Comparison of ENCODE assay signal across 8 cellular contexts in genomic region chr1:11272842-11273594, GRCh38. TPM values are rescaled to one million over a fixed set of nuclear protein-coding genes. Genes with fewer than 3 reads are reported as not detected.
DNase-seq lines count a peak whose midpoint lies in the region; ATAC-seq and TF ChIP-seq lines count a peak whose summit lies in the region.

TSS of gene UBIAD1 (plus strand) at chr1:11273198. CDS start at chr1:11273532, 334 bp downstream.

- H3K9me3 ChIP-seq in DOHH2 (ENCODE audit: control insufficient read depth, insufficient read depth, low read length): no peaks in the 10 kb centered on the region

- H3F3A ChIP-seq in DOHH2 (ENCODE audit: control insufficient read depth, insufficient read depth): 0 out of 2 replicates have a peak, but pooled peaks cover 3% of the 10 kb centered on the region

- ATAC-seq in GM21737 (IDR thresholded peaks at IDR 0.05; ENCODE audit: unreplicated experiment) (peak; percentile 77), natural killer cell (peak; percentile 89 to 92 (median 90))

- CTCF ChIA-PET in RWPE1 (lab: Yijun Ruan, JAX): interaction anchor here (0.5 to 1.6 kb wide), 6 partner anchors 9 to 850 kb away, joined by 3 to 4 read pairs (median 3); partner anchors contain the start of gene FBXO6

- H3K27me3 ChIP-seq in DOHH2 (ENCODE audit: control insufficient read depth, low read length): no peaks in the 10 kb centered on the region

- intact Hi-C loops in natural killer cell (cut with micrococcal nuclease): no loop called here

- H3K27ac ChIP-seq in DOHH2 (ENCODE audit: low read depth, low read length) (peak within 1 kb of the TSS; percentile 68), RWPE1 (peak within 1 kb of the TSS; percentile 86)

- peaks cover 24% of the 10 kb centered on the region for H3K4me1 ChIP-seq in DOHH2 (ENCODE audit: control insufficient read depth, low read length)

- DNase-seq in KG1 (lab: John Stamatoyannopoulos, UW) (peak; percentile 72), RWPE1 (ENCODE audit: low spot score) (peak; percentile 93), fibroblast of mammary gland (ENCODE audit: low read depth) (peak; percentile 77), natural killer cell (peak; percentile 78)
- peak; percentile 75 to 78 for DNase-seq in activated T-helper 1 cell treated with anti-CD3 and anti-CD28 coated beads, Interleukin-2, amount 50 U/mL, for 16 hours (ENCODE audit: low read depth in 1 of 2, low spot score in 1 of 2)
- DNase-seq in stimulated activated naive CD4-positive, alpha-beta T cell (lab: John Stamatoyannopoulos, UW): peak; percentile 69 to 89 (median 85)

- peak within 1 kb of the TSS; percentile 84 to 87 for H3K27ac Mint-ChIP-seq in natural killer cell

- H3K36me3 ChIP-seq in DOHH2 (ENCODE audit: control insufficient read depth, low read length): peaks cover 22% of the 10 kb centered on the region

- no peak for TF ChIP-seq CTCF in DOHH2 (IDR thresholded peaks at IDR 0.05; ENCODE audit: low read depth, low read length, poor library complexity, severe bottlenecking)
- no peak for TF ChIP-seq CTCF in RWPE1 (conservative IDR thresholded peaks at IDR 0.05; ENCODE audit: low read depth)
- TF ChIP-seq CTCF in fibroblast of mammary gland (conservative IDR thresholded peaks at IDR 0.05; ENCODE audit: control insufficient read depth, insufficient read depth, low read depth, low read length): no peak
- TF ChIP-seq CTCF in natural killer cell (IDR thresholded peaks at IDR 0.05): no peak

- no peaks in the 10 kb centered on the region for H3K9me2 ChIP-seq in DOHH2 (replicated peaks; ENCODE audit: control insufficient read depth, low read length)

- peak within 1 kb of the TSS; percentile 92 for H3K4me3 Mint-ChIP-seq in natural killer cell

- H3K27me3 Mint-ChIP-seq in natural killer cell (ENCODE audit: low read depth in 2 of 2): no peaks in the 10 kb centered on the region

- peaks cover 5% of the 10 kb centered on the region; the same call in 1 of the 2 replicates for H4K20me1 ChIP-seq in DOHH2 (ENCODE audit: control insufficient read depth, insufficient read depth, low read depth, low read length)

- POLR2A ChIA-PET in RWPE1 (lab: Yijun Ruan, JAX; ENCODE audit: low non-redundant PET): interaction anchor here (0.5 to 1.6 kb wide), 2 partner anchors 9 to 11 kb away, joined by 4 to 9 read pairs; partner anchors contain the start of gene MTOR

- H3K9me3 Mint-ChIP-seq in natural killer cell: no peaks in the 10 kb centered on the region

- peak within 1 kb of the TSS; percentile 90 for H3K4me3 ChIP-seq in DOHH2 (ENCODE audit: low read length)
- peak within 1 kb of the TSS; percentile 75 for H3K4me3 ChIP-seq in fibroblast of mammary gland (ENCODE audit: control insufficient read depth, low read depth, low read length)

- H3K79me2 ChIP-seq in DOHH2 (ENCODE audit: control insufficient read depth, low read length): peaks cover 48% of the 10 kb centered on the region

- peak within 1 kb of the TSS; percentile 85 for H3K4me2 ChIP-seq in DOHH2 (ENCODE audit: low read length)

- peaks cover 21 to 25% of the 10 kb centered on the region in 2 donors for H3K4me1 Mint-ChIP-seq in natural killer cell

- no peaks in the 10 kb centered on the region for H3K36me3 Mint-ChIP-seq in natural killer cell

RNA-seq across cellular contexts. Expression of gene UBIAD1, which starts in this region (rescaled TPM):
- total RNA-seq in natural killer cell: 10 to 100 TPM; 21.2 to 22.1 (median 21.7) TPM

Comparison
In these comparisons a context has a peak if more than half of its experiments do, and no peak if none do; other contexts are left out.
1. Peak in every context shown above with its lines: DNase-seq, ATAC-seq, H3K4me3 ChIP-seq and H3K27ac ChIP-seq.